In genomic region chr15:68347392-68347791, GRCh38 we compare ENCODE assay signal across 19 cellular contexts.
DNase-seq lines count a peak whose midpoint lies in the region; ATAC-seq and TF ChIP-seq lines count a peak whose summit lies in the region.
"Had no signal": no experiment of that assay in that cellular context is flagged by ENCODE, and none has a peak within 500 bp of the region (broad histone marks: within the 10 kb centered on the region; RNA-seq: fewer than 3 reads in every experiment).

No MANE protein-coding gene starts in this region.

- H3K4me3 Mint-ChIP-seq in brain (no peak overlapping the region), endothelial cell (ENCODE audit: unreplicated experiment) (no peak overlapping the region)
- H3K4me3 Mint-ChIP-seq: activated B cell treated with CpG ODN at 0.5 μM for 24 hours; activated CD8-positive, alpha-beta memory T cell treated with anti-CD3 and anti-CD28 coated beads, Interleukin-2, amount 10 ng/mL, durations not matched to agents 7 days and 5 days; CD4-positive, alpha-beta memory T cell; stimulated activated naive CD8-positive, alpha-beta T cell treated with anti-CD3 and anti-CD28 coated beads, Interleukin-15, amount 100 ng/mL, for 72 hours had no signal

- H3K36me3 ChIP-seq in hepatocyte (replicated peaks; ENCODE audit: insufficient read depth, low read depth) (no peaks in the 10 kb centered on the region), aorta (ENCODE audit: control insufficient read depth in 1 of 2, insufficient read depth in 2 of 2, low read length in 1 of 2) (peaks cover 0 to 6% of the 10 kb centered on the region in 2 donors)
- H3K36me3 ChIP-seq: cardiac muscle cell had no signal

- no peaks in the 10 kb centered on the region for H3K79me2 ChIP-seq in hepatocyte

- H4K20me1 ChIP-seq in hepatocyte (ENCODE audit: insufficient read depth, poor library complexity, severe bottlenecking) = no peaks in the 10 kb centered on the region

- TF ChIP-seq CTCF in brain (conservative IDR thresholded peaks at IDR 0.05) (no peak), hepatocyte (IDR thresholded peaks at IDR 0.05; ENCODE audit: poor library complexity) (no peak), endothelial cell (IDR thresholded peaks at IDR 0.05; ENCODE audit: unreplicated experiment) (no peak)

- H3K27me3 Mint-ChIP-seq in brain (peaks cover 10% of the 10 kb centered on the region), endothelial cell (ENCODE audit: unreplicated experiment) (no peaks in the 10 kb centered on the region)
- H3K27me3 Mint-ChIP-seq: stimulated activated naive CD8-positive, alpha-beta T cell treated with anti-CD3 and anti-CD28 coated beads, Interleukin-15, amount 100 ng/mL, for 72 hours had no signal

- intact Hi-C loops in aorta (cut with DNase I) = no loop called here

- no peak overlapping the region for H2AFZ ChIP-seq in hepatocyte

- no peak overlapping the region for H3K4me3 ChIP-seq in hepatocyte
- no peak overlapping the region for H3K4me3 ChIP-seq in aorta (ENCODE audit: low read length in 2 of 2)
- H3K4me3 ChIP-seq: cardiac muscle cell had no signal

- no peaks in the 10 kb centered on the region for H3K9me3 Mint-ChIP-seq in brain
- H3K9me3 Mint-ChIP-seq in endothelial cell (ENCODE audit: unreplicated experiment) = no peaks in the 10 kb centered on the region
- H3K9me3 Mint-ChIP-seq: activated B cell treated with CpG ODN at 0.5 μM for 24 hours; stimulated activated naive CD8-positive, alpha-beta T cell treated with anti-CD3 and anti-CD28 coated beads, Interleukin-15, amount 100 ng/mL, for 72 hours had no signal

- no peaks in the 10 kb centered on the region for H3K4me1 ChIP-seq in hepatocyte (ENCODE audit: insufficient read depth)
- H3K4me1 ChIP-seq in aorta (ENCODE audit: control insufficient read depth in 1 of 2, insufficient read depth in 2 of 2, low read length in 2 of 2) = no peaks in the 10 kb centered on the region

- H3K9me3 ChIP-seq in hepatocyte (ENCODE audit: low read depth) = no peaks in the 10 kb centered on the region
- no peaks in the 10 kb centered on the region for H3K9me3 ChIP-seq in aorta (ENCODE audit: control insufficient read depth, low read length)

- H3K4me1 Mint-ChIP-seq in brain (peaks cover 59% of the 10 kb centered on the region), endothelial cell (ENCODE audit: unreplicated experiment) (peaks cover 1% of the 10 kb centered on the region)
- H3K4me1 Mint-ChIP-seq: CD4-positive, alpha-beta memory T cell had no signal

- DNase-seq in DMS 273 (lab: John Stamatoyannopoulos, UW; ENCODE audit: unreplicated experiment) = peak; percentile 59
- DNase-seq in DMS 273 treated with DMSO at 0.1 percent for 48 hours (lab: John Stamatoyannopoulos, UW) = no peak
- peak; percentile 49 for DNase-seq in hepatocyte (ENCODE audit: low spot score)
- DNase-seq in aorta = no peak
- no peak for DNase-seq in endothelial cell (ENCODE audit: low spot score)
- DNase-seq: activated B cell treated with CpG ODN at 0.5 μM for 24 hours; activated CD8-positive, alpha-beta memory T cell treated with anti-CD3 and anti-CD28 coated beads, Interleukin-2, amount 10 ng/mL, durations not matched to agents 7 days and 5 days; activated gamma-delta T cell treated with Interleukin-2 at 50 U/mL for 16 hours; CD4-positive, alpha-beta memory T cell; GDM1; head of caudate nucleus; Kasumi-1; NCI-H510A; stimulated activated naive CD8-positive, alpha-beta T cell treated with anti-CD3 and anti-CD28 coated beads, Interleukin-15, amount 100 ng/mL, for 72 hours had no signal

- H3K4me2 ChIP-seq in hepatocyte = no peak overlapping the region

- WGBS in hepatocyte (ENCODE audit: low lambda C conversion rate, missing lambda C conversion rate) = 44% methylated on average over 7 of the region's 7 CpGs
- WGBS in aorta, 2 donors = 31% methylated on average over 7 of the region's 7 CpGs

- H3K27ac Mint-ChIP-seq in brain = peak overlapping the region in 3 of 5 experiments; percentile 36 to 51 (median 42)
- no peak overlapping the region for H3K27ac Mint-ChIP-seq in endothelial cell (ENCODE audit: unreplicated experiment)
- H3K27ac Mint-ChIP-seq: activated B cell treated with CpG ODN at 0.5 μM for 24 hours; activated CD8-positive, alpha-beta memory T cell treated with anti-CD3 and anti-CD28 coated beads, Interleukin-2, amount 10 ng/mL, durations not matched to agents 7 days and 5 days; CD4-positive, alpha-beta memory T cell had no signal

- ATAC-seq in aorta (ENCODE audit: low FRiP score) (no peak), HG03354 (IDR thresholded peaks at IDR 0.05; ENCODE audit: poor library complexity, severe bottlenecking, unreplicated experiment) (no peak), HG03097 (IDR thresholded peaks at IDR 0.05; ENCODE audit: low FRiP score, unreplicated experiment) (no peak)
- ATAC-seq: activated CD8-positive, alpha-beta memory T cell treated with anti-CD3 and anti-CD28 coated beads, Interleukin-2, amount 10 ng/mL, durations not matched to agents 7 days and 5 days; stimulated activated naive CD8-positive, alpha-beta T cell treated with anti-CD3 and anti-CD28 coated beads, Interleukin-15, amount 100 ng/mL, for 72 hours had no signal

- no peaks in the 10 kb centered on the region for H3K36me3 Mint-ChIP-seq in brain
- H3K36me3 Mint-ChIP-seq in endothelial cell (ENCODE audit: low read depth, unreplicated experiment) = no peaks in the 10 kb centered on the region
- H3K36me3 Mint-ChIP-seq: activated CD8-positive, alpha-beta memory T cell treated with anti-CD3 and anti-CD28 coated beads, Interleukin-2, amount 10 ng/mL, durations not matched to agents 7 days and 5 days; CD4-positive, alpha-beta memory T cell had no signal

- H3K27ac ChIP-seq in hepatocyte (no peak overlapping the region), aorta (ENCODE audit: low read depth in 1 of 2, low read length in 2 of 2) (peak overlapping the region; percentile 50 to 78)
- H3K27ac ChIP-seq: 22Rv1, cardiac muscle cell had no signal

- no peaks in the 10 kb centered on the region for H3K9me2 ChIP-seq in hepatocyte (replicated peaks; ENCODE audit: insufficient read depth)

- no peaks in the 10 kb centered on the region for H3K27me3 ChIP-seq in hepatocyte
- no peaks in the 10 kb centered on the region for H3K27me3 ChIP-seq in aorta (ENCODE audit: control insufficient read depth in 1 of 2, insufficient read depth in 2 of 2, low read length in 1 of 2)
- H3K27me3 ChIP-seq: cardiac muscle cell had no signal

Comparison
In these comparisons a context has a peak if more than half of its experiments do, and no peak if none do; other contexts are left out.
1. DNase-seq: peak in DMS 273 (single experiment) and hepatocyte (single experiment); none in DMS 273 treated with DMSO at 0.1 percent for 48 hours (single experiment), aorta (0 of 2) and endothelial cell (single experiment).